In genomic region chr1:223081181-223081994, GRCh38 we compare ENCODE assay signal across 8 cellular contexts.
A peak's percentile ranks its signal among the peaks of the same experiment; 100 is the strongest.
DNase-seq lines count a peak whose midpoint lies in the region; ATAC-seq and TF ChIP-seq lines count a peak whose summit lies in the region.

No MANE protein-coding gene starts in this region.

- H3K27ac Mint-ChIP-seq in CD4-positive, alpha-beta T cell, result no peak overlapping the region
- no peak overlapping the region for H3K27ac Mint-ChIP-seq in activated CD4-positive, alpha-beta memory T cell treated with anti-CD3 and anti-CD28 coated beads, Interleukin-2, amount 10 ng/mL, durations not matched to agents 7 days and 5 days
- peak overlapping the region; percentile 83 for H3K27ac Mint-ChIP-seq in memory B cell

- DNase-seq in CD4-positive, alpha-beta T cell, result peak; percentile 52 to 75 (median 61)
- DNase-seq in NCI-H748 (lab: John Stamatoyannopoulos, UW; ENCODE audit: unreplicated experiment) (peak; percentile 94), memory B cell (ENCODE audit: low spot score in 2 of 2) (peak; percentile 74)
- DNase-seq in activated CD4-positive, alpha-beta memory T cell treated with anti-CD3 and anti-CD28 coated beads, Interleukin-2, amount 10 ng/mL, durations not matched to agents 7 days and 5 days, result peak; percentile 72
- DNase-seq in effector CD4-positive, alpha-beta T cell, result peak; percentile 50
- peak; percentile 48 to 53 (median 49) for DNase-seq in stimulated activated CD4-positive, alpha-beta T cell treated with anti-CD3 and anti-CD28 coated beads, TNF-alpha, amount 100 ng/mL, for 4 hours (ENCODE audit: low read depth in 3 of 3)

- no peak overlapping the region for H3K27ac ChIP-seq in CD4-positive, alpha-beta T cell (ENCODE audit: low read depth, low read length)

- intact Hi-C loops in CD4-positive, alpha-beta T cell (cut with DNase I, micrococcal nuclease), result loop anchor here (1.0 to 5.0 kb wide), 3 partner anchors 289 to 614 kb away; no protein-coding TSS in a partner anchor

- H3K4me3 Mint-ChIP-seq in CD4-positive, alpha-beta T cell, result peak overlapping the region; percentile 58
- H3K4me3 Mint-ChIP-seq in activated CD4-positive, alpha-beta memory T cell treated with anti-CD3 and anti-CD28 coated beads, Interleukin-2, amount 10 ng/mL, durations not matched to agents 7 days and 5 days, result peak overlapping the region; percentile 19
- peak overlapping the region; percentile 81 for H3K4me3 Mint-ChIP-seq in memory B cell

- no peaks in the 10 kb centered on the region for H3K9me3 ChIP-seq in CD4-positive, alpha-beta T cell (ENCODE audit: control insufficient read depth, low read length)

- no peaks in the 10 kb centered on the region for H3K27me3 ChIP-seq in CD4-positive, alpha-beta T cell (ENCODE audit: control insufficient read depth, insufficient read depth, low read length)

- no peaks in the 10 kb centered on the region for H3K4me1 Mint-ChIP-seq in CD4-positive, alpha-beta T cell (ENCODE audit: low read depth)
- H3K4me1 Mint-ChIP-seq in activated CD4-positive, alpha-beta memory T cell treated with anti-CD3 and anti-CD28 coated beads, Interleukin-2, amount 10 ng/mL, durations not matched to agents 7 days and 5 days, result no peaks in the 10 kb centered on the region
- H3K4me1 Mint-ChIP-seq in memory B cell, result peaks cover 3% of the 10 kb centered on the region

- peak; percentile 87 for TF ChIP-seq CTCF in CD4-positive, alpha-beta T cell (IDR thresholded peaks at IDR 0.05)

- POLR2A ChIA-PET in CD4-positive, alpha-beta T cell (lab: Charles Lee), result interaction anchor here (1.2 kb wide), 1 partner anchor 369 kb away, joined by 3 read pairs; no protein-coding TSS in a partner anchor
- POLR2A ChIA-PET in activated CD4-positive, alpha-beta memory T cell treated with anti-CD3 and anti-CD28 coated beads, Interleukin-2, amount 10 ng/mL, durations not matched to agents 7 days and 5 days (lab: Charles Lee), result interaction anchor here (0.6 kb wide), 1 partner anchor 182 kb away, joined by 3 read pairs; no protein-coding TSS in a partner anchor

- H3K36me3 Mint-ChIP-seq in CD4-positive, alpha-beta T cell (ENCODE audit: low read depth), result no peaks in the 10 kb centered on the region
- no peaks in the 10 kb centered on the region for H3K36me3 Mint-ChIP-seq in activated CD4-positive, alpha-beta memory T cell treated with anti-CD3 and anti-CD28 coated beads, Interleukin-2, amount 10 ng/mL, durations not matched to agents 7 days and 5 days (ENCODE audit: low read depth)
- no peaks in the 10 kb centered on the region for H3K36me3 Mint-ChIP-seq in memory B cell

- CTCF ChIA-PET in CD4-positive, alpha-beta T cell (lab: Charles Lee), result no interaction called here
- CTCF ChIA-PET in activated CD4-positive, alpha-beta memory T cell treated with anti-CD3 and anti-CD28 coated beads, Interleukin-2, amount 10 ng/mL, durations not matched to agents 7 days and 5 days (lab: Charles Lee), result interaction anchor here (0.7 to 2.3 kb wide), 7 partner anchors 9 to 616 kb away, joined by 3 to 9 read pairs (median 3); partner anchors contain the start of gene FAM177B

- no peaks in the 10 kb centered on the region for H3K9me3 Mint-ChIP-seq in CD4-positive, alpha-beta T cell
- H3K9me3 Mint-ChIP-seq in activated CD4-positive, alpha-beta memory T cell treated with anti-CD3 and anti-CD28 coated beads, Interleukin-2, amount 10 ng/mL, durations not matched to agents 7 days and 5 days, result no peaks in the 10 kb centered on the region
- no peaks in the 10 kb centered on the region for H3K9me3 Mint-ChIP-seq in memory B cell

- H3K27me3 Mint-ChIP-seq in CD4-positive, alpha-beta T cell, result peaks cover 5% of the 10 kb centered on the region
- H3K27me3 Mint-ChIP-seq in activated CD4-positive, alpha-beta memory T cell treated with anti-CD3 and anti-CD28 coated beads, Interleukin-2, amount 10 ng/mL, durations not matched to agents 7 days and 5 days, result peaks cover 4% of the 10 kb centered on the region
- peaks cover 5% of the 10 kb centered on the region for H3K27me3 Mint-ChIP-seq in memory B cell

- peak; percentile 95 for ATAC-seq in CD4-positive, alpha-beta T cell (ENCODE audit: poor library complexity)
- ATAC-seq in GM19452 (IDR thresholded peaks at IDR 0.05; ENCODE audit: unreplicated experiment), result peak; percentile 99
- peak; percentile 94 for ATAC-seq in HG03565 (IDR thresholded peaks at IDR 0.05; ENCODE audit: unreplicated experiment)
- peak; percentile 95 for ATAC-seq in memory B cell (ENCODE audit: low read depth)

Comparison
In these comparisons a context has a peak if more than half of its experiments do, and no peak if none do; other contexts are left out.
1. H3K4me3 Mint-ChIP-seq: peak in every context shown above with its lines; median percentile 81 in memory B cell; 58 in CD4-positive, alpha-beta T cell; 19 in activated CD4-positive, alpha-beta memory T cell treated with anti-CD3 and anti-CD28 coated beads, Interleukin-2, amount 10 ng/mL, durations not matched to agents 7 days and 5 days.